18 cellular contexts compared by ENCODE assay signal in genomic region chr2:109530712-109531111, GRCh38.
DNase-seq lines count a peak whose midpoint lies in the region; ATAC-seq and TF ChIP-seq lines count a peak whose summit lies in the region.
"Had no signal": no experiment of that assay in that cellular context is flagged by ENCODE, and none has a peak within 500 bp of the region (broad histone marks: within the 10 kb centered on the region; RNA-seq: fewer than 3 reads in every experiment).

No MANE protein-coding gene starts in this region.

- BruUV-seq in PC-9 (replicated peaks; lab: Mats Ljungman, UMichigan): no TSS peak

- H2AFZ ChIP-seq in PC-9: no peak overlapping the region

- TF ChIP-seq POLR2A in thyroid gland (IDR thresholded peaks at IDR 0.05): no peak

- no peak; the same call in 1 of the 2 replicates for TF ChIP-seq CTCF in PC-9 (conservative IDR thresholded peaks at IDR 0.05)
- peak; percentile 21 for TF ChIP-seq CTCF in lower lobe of right lung (IDR thresholded peaks at IDR 0.05)
- TF ChIP-seq CTCF in thyroid gland (IDR thresholded peaks at IDR 0.05): peak in 3 of 6 experiments; percentile 16 to 27 (median 22)

- H3K4me3 ChIP-seq in PC-9 (no peak overlapping the region), lower lobe of right lung (no peak overlapping the region), thyroid gland (replicated peaks in 1 of 3) (no peak overlapping the region)
- H3K4me3 ChIP-seq: GM12878 had no signal

- DNase-seq in activated CD8-positive, alpha-beta memory T cell treated with anti-CD3 and anti-CD28 coated beads, Interleukin-2, amount 50 U/mL, for 48 hours: peak; percentile 15
- no peak for DNase-seq in activated CD8-positive, alpha-beta memory T cell treated with anti-CD3 and anti-CD28 coated beads, Interleukin-2, amount 50 U/mL, for 4 hours
- DNase-seq in PC-9: no peak
- DNase-seq in lower lobe of right lung: no peak
- DNase-seq in thyroid gland: peak; percentile 20 to 32
- DNase-seq: CD4-positive, CD25-positive, alpha-beta regulatory T cell; DMS53; Karpas-422; MM.1S; NCI-H1105; NCI-H187; NCI-H2171; NCI-H446 treated with DMSO at 0.1 percent for 48 hours; NCI-H748 treated with DMSO at 0.1 percent for 48 hours had no signal

- CTCF ChIA-PET in PC-9 (lab: Charles Lee): no interaction called here

- no peak overlapping the region for H3K27ac ChIP-seq in PC-9
- H3K27ac ChIP-seq in lower lobe of right lung: no peak overlapping the region
- no peak overlapping the region for H3K27ac ChIP-seq in thyroid gland

- H3K79me2 ChIP-seq in PC-9 (ENCODE audit: low read depth): no peaks in the 10 kb centered on the region

- H3K4me1 ChIP-seq in PC-9 (replicated peaks; ENCODE audit: insufficient read depth): no peaks in the 10 kb centered on the region
- peaks cover 18% of the 10 kb centered on the region for H3K4me1 ChIP-seq in lower lobe of right lung
- H3K4me1 ChIP-seq in thyroid gland: peaks cover 0 to 7% of the 10 kb centered on the region in 2 donors

- H3K36me3 ChIP-seq in PC-9 (ENCODE audit: low read depth) (no peaks in the 10 kb centered on the region), lower lobe of right lung (no peaks in the 10 kb centered on the region), thyroid gland (no peaks in the 10 kb centered on the region)

- no peaks in the 10 kb centered on the region for H3K27me3 ChIP-seq in PC-9 (ENCODE audit: insufficient read depth, low read depth)
- no peaks in the 10 kb centered on the region for H3K27me3 ChIP-seq in lower lobe of right lung (ENCODE audit: low read depth)
- no peaks in the 10 kb centered on the region for H3K27me3 ChIP-seq in thyroid gland

- no peaks in the 10 kb centered on the region for H3K9me2 ChIP-seq in PC-9 (ENCODE audit: insufficient read depth)

- H3K4me2 ChIP-seq in PC-9: 0 out of 2 replicates have a peak overlapping the region, but pooled peaks have one; percentile 5

- WGBS in thyroid gland, 2 donors: 30 to 44% methylated on average over 6 of the region's 6 CpGs

- POLR2A ChIA-PET in PC-9 (lab: Charles Lee; ENCODE audit: unreplicated experiment): no interaction called here

- no peaks in the 10 kb centered on the region for H4K20me1 ChIP-seq in PC-9 (ENCODE audit: insufficient read depth)

- H3K9me3 ChIP-seq in PC-9 (ENCODE audit: insufficient read depth, low read depth): no peaks in the 10 kb centered on the region; the same call in 1 of the 2 replicates
- no peaks in the 10 kb centered on the region for H3K9me3 ChIP-seq in lower lobe of right lung
- no peaks in the 10 kb centered on the region for H3K9me3 ChIP-seq in thyroid gland

- ATAC-seq in lower lobe of right lung: peak; percentile 74 to 79
- ATAC-seq in GM18519 (IDR thresholded peaks at IDR 0.05; ENCODE audit: low FRiP score, unreplicated experiment): no peak
- ATAC-seq in GM18909 (IDR thresholded peaks at IDR 0.05; ENCODE audit: poor library complexity, unreplicated experiment): no peak
- no peak for ATAC-seq in GM18858 (IDR thresholded peaks at IDR 0.05; ENCODE audit: unreplicated experiment)
- ATAC-seq: GM12878 had no signal

- no peaks in the 10 kb centered on the region for H3F3A ChIP-seq in PC-9 (ENCODE audit: insufficient read depth, low read depth)

- intact Hi-C loops in PC-9 (cut with micrococcal nuclease; ENCODE audit: unreplicated experiment): no loop called here
- intact Hi-C loops in lower lobe of right lung (cut with DNase I): no loop called here
- intact Hi-C loops in thyroid gland (cut with DNase I): no loop called here

Comparison
In these comparisons a context has a peak if more than half of its experiments do, and no peak if none do; other contexts are left out.
1. DNase-seq: peak in activated CD8-positive, alpha-beta memory T cell treated with anti-CD3 and anti-CD28 coated beads, Interleukin-2, amount 50 U/mL, for 48 hours (single experiment) and thyroid gland (2 of 2); none in activated CD8-positive, alpha-beta memory T cell treated with anti-CD3 and anti-CD28 coated beads, Interleukin-2, amount 50 U/mL, for 4 hours (single experiment), PC-9 (0 of 2) and lower lobe of right lung (single experiment).
2. ATAC-seq: peak in lower lobe of right lung (2 of 2); none in GM18519 (single experiment), GM18909 (single experiment) and GM18858 (single experiment).